6 cellular contexts compared by ENCODE assay signal in genomic region chr9:89788457-89788856, GRCh38.
"Had no signal": no experiment of that assay in that cellular context is flagged by ENCODE, and none has a peak within 500 bp of the region (broad histone marks: within the 10 kb centered on the region; RNA-seq: fewer than 3 reads in every experiment).

No MANE protein-coding gene starts in this region.

- ATAC-seq: GM23338 had no signal

- FAIRE-seq: H1, H54, HTR-8/SVneo had no signal

- H3K4me3 ChIP-seq: GM23338 had no signal

- DNase-seq: H9, HCEC 1CT had no signal
